Comparison of ENCODE assay signal across 31 cellular contexts in the genomic region with DNA sequence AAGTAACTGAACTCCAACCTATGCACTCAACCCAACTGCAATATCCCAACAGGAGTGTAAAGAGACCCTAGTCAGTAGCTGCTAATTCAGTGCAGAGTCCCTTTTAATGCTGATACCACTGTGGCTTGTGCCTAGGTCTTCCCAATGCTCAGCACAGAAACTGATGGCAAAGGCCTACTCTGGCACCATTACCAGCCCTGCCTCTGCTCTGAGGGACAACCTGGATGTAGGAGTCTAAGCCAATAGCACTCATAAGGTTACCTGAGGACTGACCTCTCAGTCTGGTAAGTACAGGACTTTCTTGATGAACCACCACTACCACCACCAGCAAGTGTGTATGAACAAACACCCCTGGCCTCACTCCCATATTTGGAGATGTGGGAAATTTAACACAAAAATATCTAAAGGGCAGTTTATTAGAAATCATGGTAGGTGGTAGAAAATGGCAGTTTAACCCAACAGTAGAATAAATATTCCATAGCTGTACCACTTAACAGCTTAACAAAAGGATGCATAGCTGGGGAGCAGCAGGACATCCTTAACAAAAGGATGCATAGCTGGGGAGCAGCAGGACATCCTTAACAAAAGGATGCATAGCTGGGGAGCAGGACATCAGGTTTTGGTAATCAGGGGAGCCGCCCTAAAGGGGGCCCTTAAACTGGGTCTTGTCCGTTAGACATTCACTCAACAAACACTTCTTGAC.
"Had no signal": no experiment of that assay in that cellular context is flagged by ENCODE, and none has a peak within 500 bp of the region (broad histone marks: within the 10 kb centered on the region; RNA-seq: fewer than 3 reads in every experiment).

No MANE protein-coding gene starts in this region.

- FAIRE-seq: astrocyte had no signal

- DNase-seq: activated CD4-positive, alpha-beta memory T cell treated with anti-CD3 and anti-CD28 coated beads, Interleukin-2, amount 10 ng/mL, durations not matched to agents 7 days and 5 days; activated CD4-positive, alpha-beta T cell treated with anti-CD3 and anti-CD28 coated beads for 36 hours; activated CD4-positive, alpha-beta T cell treated with anti-CD3 and anti-CD28 coated beads, Interleukin-2, amount 10 ng/mL, durations not matched to agents 24 days and 14 days; activated CD4-positive, CD25-positive, alpha-beta regulatory T cell; activated CD4-positive, CD25-positive, alpha-beta regulatory T cell treated with anti-CD3 and anti-CD28 coated beads, Interleukin-2, amount 50 U/mL, for 72 hours; activated CD8-positive, alpha-beta memory T cell treated with anti-CD3 and anti-CD28 coated beads, Interleukin-2, amount 50 U/mL, for 48 hours; activated effector memory CD4-positive, alpha-beta T cell treated with Interleukin-2 at 50 U/mL for 16 hours; activated gamma-delta T cell treated with Interleukin-2 at 50 U/mL for 16 hours; activated naive CD4-positive, alpha-beta T cell treated with anti-CD3 and anti-CD28 coated beads, Interleukin-2, amount 50 U/mL, for 16 hours; activated naive CD4-positive, alpha-beta T cell treated with Interleukin-2 at 50 U/mL for 16 hours; activated T-cell treated with anti-CD3 and anti-CD28 coated beads for 4 hours; activated T-cell treated with anti-CD3 and anti-CD28 coated beads, Interleukin-2, amount 50 U/mL, for 24 hours; activated T-cell treated with anti-CD3 and anti-CD28 coated beads, Interleukin-2, amount 50 U/mL, for 72 hours; amniotic stem cell; anterior cingulate cortex; brain microvascular endothelial cell; dorsolateral prefrontal cortex; effector memory CD4-positive, alpha-beta T cell; endodermal cell; erythroblast; foreskin keratinocyte; gastrocnemius medialis; glutamatergic neuron; heart left ventricle; T-helper 17 cell; T1000; WERI-Rb-1 had no signal

- H3K9me3 ChIP-seq: esophagus muscularis mucosa, gastrocnemius medialis, heart left ventricle had no signal

- H3K4me3 ChIP-seq: coronary artery, dorsolateral prefrontal cortex, esophagus muscularis mucosa, gastrocnemius medialis, heart left ventricle had no signal

- H3K4me1 ChIP-seq: esophagus muscularis mucosa, foreskin keratinocyte, gastrocnemius medialis, heart left ventricle had no signal

- H3K36me3 ChIP-seq: brain microvascular endothelial cell, gastrocnemius medialis, WERI-Rb-1 had no signal

- H3K27ac ChIP-seq: brain microvascular endothelial cell, coronary artery, esophagus muscularis mucosa, foreskin keratinocyte, gastrocnemius medialis, heart left ventricle, WERI-Rb-1 had no signal

- H3K27me3 ChIP-seq: brain microvascular endothelial cell, dorsolateral prefrontal cortex, esophagus muscularis mucosa, foreskin keratinocyte, gastrocnemius medialis, heart left ventricle had no signal

- ATAC-seq: activated CD4-positive, alpha-beta T cell treated with anti-CD3 and anti-CD28 coated beads for 36 hours; activated T-cell treated with anti-CD3 and anti-CD28 coated beads, Interleukin-2, amount 50 U/mL, for 72 hours; activated T-helper 17 cell treated with anti-CD3 and anti-CD28 coated beads, Interleukin-2, amount 50 U/mL, for 72 hours; foreskin keratinocyte; gastrocnemius medialis; T-helper 17 cell had no signal
